8 cellular contexts compared by ENCODE assay signal in genomic region chr16:75385507-75386152, GRCh38. TPM values are rescaled to one million over a fixed set of nuclear protein-coding genes. Genes with fewer than 3 reads are reported as not detected.
DNase-seq lines count a peak whose midpoint lies in the region; ATAC-seq and TF ChIP-seq lines count a peak whose summit lies in the region.

No MANE protein-coding gene starts in this region.

- H3K9me3 ChIP-seq in sigmoid colon, result no peaks in the 10 kb centered on the region

- peak; percentile 51 for TF ChIP-seq CTCF in activated B cell treated with CpG ODN at 0.5 μM for 24 hours (IDR thresholded peaks at IDR 0.05)
- TF ChIP-seq CTCF in sigmoid colon (IDR thresholded peaks at IDR 0.05), result peak; percentile 54 to 75 (median 64)

- TF ChIP-seq EP300 in sigmoid colon (IDR thresholded peaks at IDR 0.05), result no peak

- no peaks in the 10 kb centered on the region for H3K9me3 Mint-ChIP-seq in activated B cell treated with CpG ODN at 0.5 μM for 24 hours

- TF ChIP-seq POLR2A in sigmoid colon (IDR thresholded peaks at IDR 0.05), result no peak

- WGBS in sigmoid colon, 2 donors, result 27 to 42% methylated on average over 5 of the region's 5 CpGs

- peaks cover 31% of the 10 kb centered on the region for H3K27me3 Mint-ChIP-seq in activated B cell treated with CpG ODN at 0.5 μM for 24 hours

- peaks cover 0 to 20% (median 4%) of the 10 kb centered on the region in 4 donors for H3K4me1 ChIP-seq in sigmoid colon

- H3K27ac Mint-ChIP-seq in activated B cell treated with CpG ODN at 0.5 μM for 24 hours, result no peak overlapping the region

- peak; percentile 31 for DNase-seq in AG08396 (ENCODE audit: low spot score)
- peak; percentile 67 for DNase-seq in NCI-H2171 (lab: John Stamatoyannopoulos, UW)
- no peak for DNase-seq in activated B cell treated with CpG ODN at 0.5 μM for 24 hours
- DNase-seq in glomerular endothelial cell (ENCODE audit: extremely low read depth, low read depth, low spot score), result peak; percentile 76
- no peak for DNase-seq in sigmoid colon

- no peak overlapping the region for H3K4me3 ChIP-seq in sigmoid colon

- peaks cover 9% of the 10 kb centered on the region for H3K4me1 Mint-ChIP-seq in activated B cell treated with CpG ODN at 0.5 μM for 24 hours

- no peak overlapping the region for H3K4me3 Mint-ChIP-seq in activated B cell treated with CpG ODN at 0.5 μM for 24 hours

- POLR2A ChIA-PET in activated B cell treated with CpG ODN at 0.5 μM for 24 hours (lab: Charles Lee), result interaction anchor here (1.0 kb wide), 1 partner anchor 186 kb away, joined by 4 read pairs; no protein-coding TSS in a partner anchor

- peaks cover 0 to 6% (median 0%) of the 10 kb centered on the region in 4 donors for H3K36me3 ChIP-seq in sigmoid colon

- no peak overlapping the region for H3K27ac ChIP-seq in sigmoid colon

- intact Hi-C loops in activated B cell treated with CpG ODN at 0.5 μM for 24 hours (cut with micrococcal nuclease), result loop anchor here (1.0 to 10.0 kb wide), 6 partner anchors 17 to 681 kb away; partner anchors contain the start of genes MLKL and ZNRF1
- intact Hi-C loops in sigmoid colon (cut with DNase I), result loop anchor here (1.0 kb wide), 2 partner anchors 151 to 186 kb away; no protein-coding TSS in a partner anchor

- no peaks in the 10 kb centered on the region for H3K27me3 ChIP-seq in sigmoid colon

- peaks cover 24% of the 10 kb centered on the region for H3K36me3 Mint-ChIP-seq in activated B cell treated with CpG ODN at 0.5 μM for 24 hours (ENCODE audit: low read depth)

- ATAC-seq in GM18502 (IDR thresholded peaks at IDR 0.05; ENCODE audit: poor library complexity, unreplicated experiment), result peak; percentile 60
- peak; percentile 37 for ATAC-seq in activated B cell treated with CpG ODN at 0.5 μM for 24 hours (ENCODE audit: low read depth)
- ATAC-seq in GM21786 (IDR thresholded peaks at IDR 0.05; ENCODE audit: unreplicated experiment), result no peak
- ATAC-seq in HG03175 (IDR thresholded peaks at IDR 0.05; ENCODE audit: unreplicated experiment), result no peak

- CTCF ChIA-PET in activated B cell treated with CpG ODN at 0.5 μM for 24 hours (lab: Charles Lee), result interaction anchor here (0.6 to 4.4 kb wide), 8 partner anchors 17 to 378 kb away, joined by 3 to 97 read pairs (median 6); partner anchors contain the start of gene CTRB2

RNA-seq across cellular contexts. Expression of gene CFDP1, which starts 47.7 kb away (rescaled TPM):
- total RNA-seq in activated B cell treated with CpG ODN at 0.5 μM for 24 hours (27.7 and 32.0 TPM in 2 replicates), glomerular endothelial cell (69.7 and 74.8 TPM in 2 replicates), sigmoid colon (10 to 100 TPM; 42.1 to 61.1 (median 48.2) TPM)
- polyA plus RNA-seq in sigmoid colon, result 100 to 1,000 TPM; 102 to 382 (median 295) TPM

Comparison
In these comparisons a context has a peak if more than half of its experiments do, and no peak if none do; other contexts are left out.
1. DNase-seq: peak in AG08396 (single experiment), NCI-H2171 (single experiment) and glomerular endothelial cell (single experiment); none in activated B cell treated with CpG ODN at 0.5 μM for 24 hours (single experiment) and sigmoid colon (single experiment).
2. ATAC-seq: peak in GM18502 (single experiment) and activated B cell treated with CpG ODN at 0.5 μM for 24 hours (single experiment); none in GM21786 (single experiment) and HG03175 (single experiment).